ENCODE assay signal across 19 cellular contexts in the genomic region with DNA sequence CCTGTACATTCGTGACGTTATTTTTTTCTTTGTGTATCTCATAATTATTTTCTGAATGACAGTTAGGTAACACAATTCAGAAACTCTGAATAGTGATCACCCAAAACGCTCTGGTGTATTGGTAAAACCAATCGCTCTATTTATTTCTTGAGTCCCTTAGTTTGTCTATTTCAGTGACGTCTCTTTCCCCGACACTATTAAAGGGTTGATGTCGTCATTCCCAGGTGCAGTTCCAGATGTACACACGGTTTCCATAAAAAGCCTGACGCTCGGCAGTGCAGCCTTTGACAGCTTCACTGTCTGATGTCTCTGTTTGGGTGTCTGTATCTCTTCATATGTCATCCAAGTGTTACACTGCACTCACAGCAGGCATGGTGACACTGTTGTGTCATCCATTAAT.
"Had no signal": no experiment of that assay in that cellular context is flagged by ENCODE, and none has a peak within 500 bp of the region (broad histone marks: within the 10 kb centered on the region; RNA-seq: fewer than 3 reads in every experiment).

No MANE protein-coding gene starts in this region.

- H3K27me3 ChIP-seq: body of pancreas, cardiac muscle cell, tibial nerve had no signal

- H2AFZ ChIP-seq: parathyroid adenoma had no signal

- FAIRE-seq: endometrium had no signal

- H3K27ac Mint-ChIP-seq: activated T-helper 1 cell treated with anti-CD3 and anti-CD28 coated beads, Interleukin-12 subunit alpha, Interleukin-12 subunit beta, Interleukin-2, Interleukin-4 antibody, amounts not matched to agents 30 ng/mL and 10 ng/mL and 1 ng/mL, durations not matched to agents 14 hours and 24 hours and 36 hours; WTC11 had no signal

- H3K4me1 ChIP-seq: body of pancreas, heart left ventricle, parathyroid adenoma, tibial nerve had no signal

- H3K27ac ChIP-seq: body of pancreas, cardiac muscle cell, heart left ventricle, parathyroid adenoma, tibial nerve had no signal

- H3K9ac ChIP-seq: parathyroid adenoma had no signal

- H3K4me3 Mint-ChIP-seq: activated T-helper 1 cell treated with anti-CD3 and anti-CD28 coated beads, Interleukin-12 subunit alpha, Interleukin-12 subunit beta, Interleukin-2, Interleukin-4 antibody, amounts not matched to agents 30 ng/mL and 10 ng/mL and 1 ng/mL, durations not matched to agents 14 hours and 24 hours and 36 hours; WTC11 had no signal

- H3K79me2 ChIP-seq: parathyroid adenoma had no signal

- H3K4me1 Mint-ChIP-seq: WTC11 had no signal

- H3K9me3 ChIP-seq: body of pancreas, heart left ventricle, tibial nerve had no signal

- H3K36me3 ChIP-seq: cardiac muscle cell, heart left ventricle, tibial nerve had no signal

- H3K4me3 ChIP-seq: body of pancreas, cardiac muscle cell, heart left ventricle, tibial nerve had no signal

- ATAC-seq: body of pancreas, heart left ventricle, left cardiac atrium, right cardiac atrium, WTC11 had no signal

- DNase-seq: activated gamma-delta T cell; anterior cingulate cortex; body of pancreas; cortex of kidney; heart left ventricle; islet precursor cell; left cardiac atrium; mesenchymal stem cell; nucleus accumbens; right cardiac atrium; stimulated activated CD4-positive, alpha-beta T cell treated with anti-CD3 and anti-CD28 coated beads, Interleukin-12 subunit alpha, Interleukin-12 subunit beta, amount 100 ng/mL, for 4 hours; T-helper 9 cell had no signal

- H3K9me3 Mint-ChIP-seq: activated T-helper 1 cell treated with anti-CD3 and anti-CD28 coated beads, Interleukin-12 subunit alpha, Interleukin-12 subunit beta, Interleukin-2, Interleukin-4 antibody, amounts not matched to agents 30 ng/mL and 10 ng/mL and 1 ng/mL, durations not matched to agents 14 hours and 24 hours and 36 hours; stimulated activated naive CD8-positive, alpha-beta T cell treated with anti-CD3 and anti-CD28 coated beads, Interleukin-15, amount 100 ng/mL, for 72 hours had no signal

- H3K27me3 Mint-ChIP-seq: stimulated activated naive CD8-positive, alpha-beta T cell treated with anti-CD3 and anti-CD28 coated beads, Interleukin-15, amount 100 ng/mL, for 72 hours had no signal
